19 cellular contexts compared by ENCODE assay signal in the genomic region with DNA sequence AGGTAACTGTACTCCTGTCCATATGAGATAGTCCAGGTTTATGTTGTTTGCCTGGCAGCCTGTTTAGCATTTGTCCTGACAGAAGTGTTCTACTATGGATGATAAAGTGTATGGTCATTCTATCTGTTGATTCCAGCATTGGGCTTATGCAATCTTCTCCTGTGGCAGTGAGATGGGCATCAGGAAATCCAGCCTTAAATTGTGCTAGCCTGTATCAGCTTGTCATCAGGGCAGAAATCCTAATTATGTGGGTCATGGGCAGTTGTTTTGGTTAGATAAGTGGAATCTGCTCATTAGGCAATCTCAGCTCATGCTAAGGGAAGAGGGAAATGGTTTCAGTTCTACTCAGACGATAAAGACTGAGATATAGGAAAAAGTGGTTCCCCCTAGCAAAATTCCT.
"Had no signal": no experiment of that assay in that cellular context is flagged by ENCODE, and none has a peak within 500 bp of the region (broad histone marks: within the 10 kb centered on the region; RNA-seq: fewer than 3 reads in every experiment).

No MANE protein-coding gene starts in this region.

- H3K4me2 ChIP-seq: neural progenitor cell had no signal

- H2AFZ ChIP-seq: neural progenitor cell had no signal

- DNase-seq: dorsolateral prefrontal cortex; effector CD4-positive, alpha-beta T cell; gastrocnemius medialis; head of caudate nucleus; kidney; midbrain; naive thymus-derived CD4-positive, alpha-beta T cell; right cardiac atrium; sigmoid colon; stimulated activated CD4-positive, alpha-beta T cell treated with anti-CD3 and anti-CD28 coated beads, Interleukin-4, amount 100 ng/mL, for 4 hours; stimulated activated naive CD8-positive, alpha-beta T cell treated with anti-CD3 and anti-CD28 coated beads, Interleukin-15, Interleukin-2, amounts not matched to agents 100 U/mL and 50 U/mL, for 24 hours; substantia nigra; testis; tibial artery; upper lobe of left lung had no signal

- H3K9me3 ChIP-seq: gastrocnemius medialis, prostate gland, sigmoid colon, testis, tibial artery, upper lobe of left lung had no signal

- H3K9ac ChIP-seq: neural progenitor cell had no signal

- H3K27ac ChIP-seq: coronary artery, dorsolateral prefrontal cortex, gastrocnemius medialis, neural progenitor cell, prostate gland, sigmoid colon, testis, tibial artery, upper lobe of left lung had no signal

- H3K4me1 ChIP-seq: gastrocnemius medialis, neural progenitor cell, prostate gland, sigmoid colon, testis, tibial artery, upper lobe of left lung had no signal

- H3K36me3 ChIP-seq: gastrocnemius medialis, neural progenitor cell, prostate gland, sigmoid colon, tibial artery, upper lobe of left lung had no signal

- H3K27me3 ChIP-seq: dorsolateral prefrontal cortex, gastrocnemius medialis, neural progenitor cell, sigmoid colon, testis, tibial artery, upper lobe of left lung had no signal

- H3K4me3 ChIP-seq: coronary artery, dorsolateral prefrontal cortex, gastrocnemius medialis, lung, neural progenitor cell, prostate gland, sigmoid colon, testis, tibial artery, upper lobe of left lung had no signal
